8 cellular contexts compared by ENCODE assay signal in genomic region chr13:28658796-28659610, GRCh38. TPM values are rescaled to one million over a fixed set of nuclear protein-coding genes. Genes with fewer than 3 reads are reported as not detected.
DNase-seq lines count a peak whose midpoint lies in the region; ATAC-seq and TF ChIP-seq lines count a peak whose summit lies in the region.

POMP (plus strand) TSS chr13:28659130; CDS start chr13:28659185, 55 bp downstream.

- no peaks in the 10 kb centered on the region for H3K9me3 ChIP-seq in Peyer's patch
- H3K9me3 ChIP-seq in esophagus muscularis mucosa: no peaks in the 10 kb centered on the region
- H3K9me3 ChIP-seq in muscle layer of duodenum (ENCODE audit: control insufficient read depth in 1 of 2, low read length in 2 of 2): no peaks in the 10 kb centered on the region

- peak within 1 kb of the TSS; percentile 92 to 99 (median 93) for H3K27ac Mint-ChIP-seq in IgD-negative memory B cell
- H3K27ac Mint-ChIP-seq in activated T-cell treated with anti-CD3 and anti-CD28 coated beads, Interleukin-2, amount 50 U/mL, for 72 hours: peak within 1 kb of the TSS; percentile 86

- H3K27ac ChIP-seq in Peyer's patch (peak within 1 kb of the TSS; percentile 88 to 96 (median 93)), esophagus muscularis mucosa (replicated peaks in 1 of 4) (peak within 1 kb of the TSS; percentile 89 to 94 (median 92)), muscle layer of duodenum (ENCODE audit: low read length) (peak within 1 kb of the TSS; percentile 99)

- peak within 1 kb of the TSS; percentile 93 to 100 (median 95) for H3K4me3 Mint-ChIP-seq in IgD-negative memory B cell
- peak within 1 kb of the TSS; percentile 87 to 95 for H3K4me3 Mint-ChIP-seq in activated T-cell treated with anti-CD3 and anti-CD28 coated beads, Interleukin-2, amount 50 U/mL, for 72 hours

- H3K9me3 Mint-ChIP-seq in IgD-negative memory B cell: no peaks in the 10 kb centered on the region
- no peaks in the 10 kb centered on the region for H3K9me3 Mint-ChIP-seq in activated T-cell treated with anti-CD3 and anti-CD28 coated beads, Interleukin-2, amount 50 U/mL, for 72 hours

- peak; percentile 90 for ATAC-seq in GM21528 (IDR thresholded peaks at IDR 0.05; ENCODE audit: low FRiP score, unreplicated experiment)
- ATAC-seq in activated T-cell treated with anti-CD3 and anti-CD28 coated beads, Interleukin-2, amount 50 U/mL, for 72 hours (replicated peaks in 1 of 2): peak; percentile 94 to 95

- peaks cover 3% of the 10 kb centered on the region for H3K36me3 Mint-ChIP-seq in IgD-negative memory B cell
- H3K36me3 Mint-ChIP-seq in activated T-cell treated with anti-CD3 and anti-CD28 coated beads, Interleukin-2, amount 50 U/mL, for 72 hours (ENCODE audit: insufficient read depth in 2 of 2): peaks cover 10 to 29% of the 10 kb centered on the region in 2 donors

- H3K36me3 ChIP-seq in Peyer's patch (peaks cover 0 to 18% (median 0%) of the 10 kb centered on the region in 3 donors), esophagus muscularis mucosa (peaks cover 15 to 32% (median 18%) of the 10 kb centered on the region in 4 donors), muscle layer of duodenum (ENCODE audit: control insufficient read depth in 1 of 2, insufficient read depth in 2 of 2, low read length in 2 of 2) (peaks cover 7 to 21% of the 10 kb centered on the region in 2 donors)

- peak; percentile 89 to 92 for TF ChIP-seq POLR2A in Peyer's patch (IDR thresholded peaks at IDR 0.05)
- TF ChIP-seq POLR2A in esophagus muscularis mucosa (IDR thresholded peaks at IDR 0.05; ENCODE audit: low read depth): peak; percentile 96

- 0% methylated on average over 32 of the region's 64 CpGs for WGBS in esophagus muscularis mucosa

- peaks cover 20 to 42% (median 38%) of the 10 kb centered on the region in 3 donors for H3K4me1 Mint-ChIP-seq in IgD-negative memory B cell
- H3K4me1 Mint-ChIP-seq in activated T-cell treated with anti-CD3 and anti-CD28 coated beads, Interleukin-2, amount 50 U/mL, for 72 hours (ENCODE audit: low read depth): peaks cover 65% of the 10 kb centered on the region

- intact Hi-C loops in esophagus muscularis mucosa (cut with DNase I): loop anchor here (2.0 kb wide), 1 partner anchor 60 kb away; the partner anchor contains the start of gene SLC46A3

- no peak for TF ChIP-seq CTCF in Peyer's patch (IDR thresholded peaks at IDR 0.05)
- no peak for TF ChIP-seq CTCF in esophagus muscularis mucosa (IDR thresholded peaks at IDR 0.05)

- peak; percentile 96 for DNase-seq in DMS53 (lab: John Stamatoyannopoulos, UW)
- peak; percentile 93 to 97 (median 93) for DNase-seq in Peyer's patch
- peak; percentile 92 to 95 for DNase-seq in activated T-cell treated with anti-CD3 and anti-CD28 coated beads, Interleukin-2, amount 50 U/mL, for 72 hours
- DNase-seq in esophagus muscularis mucosa (ENCODE audit: extremely low spot score): peak; percentile 97
- DNase-seq in stimulated activated CD8-positive, alpha-beta memory T cell treated with anti-CD3 and anti-CD28 coated beads, Interleukin-7, amount 100 ng/mL, for 4 hours (ENCODE audit: low read depth in 2 of 2): peak; percentile 86 to 88

- no peaks in the 10 kb centered on the region for H3K27me3 ChIP-seq in Peyer's patch
- no peaks in the 10 kb centered on the region for H3K27me3 ChIP-seq in esophagus muscularis mucosa
- no peaks in the 10 kb centered on the region for H3K27me3 ChIP-seq in muscle layer of duodenum (ENCODE audit: low read depth, low read length)

- TF ChIP-seq EP300 in esophagus muscularis mucosa (IDR thresholded peaks at IDR 0.05): peak; percentile 51

- H3K27me3 Mint-ChIP-seq in IgD-negative memory B cell: no peaks in the 10 kb centered on the region
- no peaks in the 10 kb centered on the region for H3K27me3 Mint-ChIP-seq in activated T-cell treated with anti-CD3 and anti-CD28 coated beads, Interleukin-2, amount 50 U/mL, for 72 hours (ENCODE audit: low read depth)

- H3K4me3 ChIP-seq in Peyer's patch: peak within 1 kb of the TSS; percentile 84 to 92 (median 88)
- H3K4me3 ChIP-seq in esophagus muscularis mucosa: peak within 1 kb of the TSS; percentile 69 to 97 (median 80)
- peak within 1 kb of the TSS; percentile 94 to 96 for H3K4me3 ChIP-seq in muscle layer of duodenum (ENCODE audit: low read depth in 1 of 2, low read length in 2 of 2)

- H3K4me1 ChIP-seq in Peyer's patch: peaks cover 0 to 30% (median 4%) of the 10 kb centered on the region in 4 donors
- peaks cover 39 to 61% (median 47%) of the 10 kb centered on the region in 4 donors for H3K4me1 ChIP-seq in esophagus muscularis mucosa
- H3K4me1 ChIP-seq in muscle layer of duodenum (ENCODE audit: control insufficient read depth in 1 of 2, insufficient read depth in 2 of 2, low read length in 2 of 2): peaks cover 9 to 40% of the 10 kb centered on the region in 2 donors

RNA-seq across cellular contexts. Expression of gene POMP, which starts in this region (rescaled TPM):
- polyA plus RNA-seq in IgD-negative memory B cell: 78.5 TPM
- 10 to 100 TPM; 24.3 to 68.8 (median 43.2) TPM for total RNA-seq in Peyer's patch
- total RNA-seq in activated T-cell treated with anti-CD3 and anti-CD28 coated beads, Interleukin-2, amount 50 U/mL, for 72 hours: 10 to 100 TPM; 70.8 to 73.3 TPM
- total RNA-seq in esophagus muscularis mucosa: 10 to 100 TPM; 42.7 to 83.3 (median 55.4) TPM

Comparison
In these comparisons a context has a peak if more than half of its experiments do, and no peak if none do; other contexts are left out.
1. Peak in every context shown above with its lines: DNase-seq, ATAC-seq, H3K4me3 ChIP-seq and H3K27ac ChIP-seq.